In genomic region chr4:163762756-163763155, GRCh38 we compare ENCODE assay signal across 27 cellular contexts.
"Had no signal": no experiment of that assay in that cellular context is flagged by ENCODE, and none has a peak within 500 bp of the region (broad histone marks: within the 10 kb centered on the region; RNA-seq: fewer than 3 reads in every experiment).

No MANE protein-coding gene starts in this region.

- H3K27ac ChIP-seq: epithelial cell of prostate, gastroesophageal sphincter, heart right ventricle, left lung, neural progenitor cell, parathyroid adenoma, prostate gland, skin epidermis, testis, tibial artery had no signal

- H3K4me3 Mint-ChIP-seq: endodermal cell; naive thymus-derived CD4-positive, alpha-beta T cell; nephron; neural progenitor cell; stimulated activated naive CD8-positive, alpha-beta T cell treated with anti-CD3 and anti-CD28 coated beads, Interleukin-15, amount 100 ng/mL, for 72 hours; type B pancreatic cell had no signal

- H3K27me3 Mint-ChIP-seq: stimulated activated naive CD8-positive, alpha-beta T cell treated with anti-CD3 and anti-CD28 coated beads, Interleukin-15, amount 100 ng/mL, for 72 hours; type B pancreatic cell had no signal

- H3K4me1 Mint-ChIP-seq: endodermal cell; naive thymus-derived CD4-positive, alpha-beta T cell; nephron; neural progenitor cell; stimulated activated naive CD8-positive, alpha-beta T cell treated with anti-CD3 and anti-CD28 coated beads, Interleukin-15, amount 100 ng/mL, for 72 hours had no signal

- H3K4me3 ChIP-seq: gastroesophageal sphincter, heart right ventricle, left lung, neural progenitor cell, prostate gland, skin epidermis, testis, tibial artery had no signal

- H3K9me3 Mint-ChIP-seq: endodermal cell; naive thymus-derived CD4-positive, alpha-beta T cell; nephron; neural progenitor cell; stimulated activated naive CD8-positive, alpha-beta T cell treated with anti-CD3 and anti-CD28 coated beads, Interleukin-15, amount 100 ng/mL, for 72 hours; type B pancreatic cell had no signal

- H3K27me3 ChIP-seq: gastroesophageal sphincter, heart right ventricle, left lung, neural progenitor cell, testis, tibial artery had no signal

- H3K27ac Mint-ChIP-seq: endodermal cell; naive thymus-derived CD4-positive, alpha-beta T cell; nephron; neural progenitor cell; stimulated activated naive CD8-positive, alpha-beta T cell treated with anti-CD3 and anti-CD28 coated beads, Interleukin-15, amount 100 ng/mL, for 72 hours; type B pancreatic cell had no signal

- H3K36me3 Mint-ChIP-seq: naive thymus-derived CD4-positive, alpha-beta T cell; neural progenitor cell; type B pancreatic cell had no signal

- ATAC-seq: esophagus mucosa; gastroesophageal sphincter; heart right ventricle; left cardiac atrium; left lung; naive thymus-derived CD4-positive, alpha-beta T cell; right cardiac atrium; stimulated activated naive CD8-positive, alpha-beta T cell treated with anti-CD3 and anti-CD28 coated beads, Interleukin-15, amount 100 ng/mL, for 72 hours had no signal

- DNase-seq: cerebellar nuclear complex; effector CD8-positive, alpha-beta T cell; endodermal cell; foreskin fibroblast; glutamatergic neuron; heart right ventricle; left cardiac atrium; left lung; mesendoderm; midbrain; naive thymus-derived CD4-positive, alpha-beta T cell; right cardiac atrium; stimulated activated CD4-positive, alpha-beta T cell treated with anti-CD3 and anti-CD28 coated beads, Interleukin-15, amount 100 ng/mL, for 24 hours; stimulated activated CD4-positive, alpha-beta T cell treated with anti-CD3 and anti-CD28 coated beads, Interleukin-2, amount 100 ng/mL, for 48 hours; stimulated activated naive CD4-positive, alpha-beta T cell; stimulated activated naive CD8-positive, alpha-beta T cell treated with anti-CD3 and anti-CD28 coated beads, Interleukin-15, amount 100 ng/mL, for 72 hours; testis; tibial artery had no signal
